26 cellular contexts compared by ENCODE assay signal in genomic region chr18:5643288-5643687, GRCh38.
"Had no signal": no experiment of that assay in that cellular context is flagged by ENCODE, and none has a peak within 500 bp of the region (broad histone marks: within the 10 kb centered on the region; RNA-seq: fewer than 3 reads in every experiment).

No MANE protein-coding gene starts in this region.

- H3K9me3 ChIP-seq: stomach, suprapubic skin, testis, thoracic aorta, thyroid gland, tibial artery, tibial nerve, transverse colon, upper lobe of left lung, upper lobe of right lung, uterus, vagina had no signal

- H3K27me3 ChIP-seq: testis, thyroid gland, tibial artery, tibial nerve, transverse colon, upper lobe of left lung, upper lobe of right lung, uterus, vagina had no signal

- DNase-seq: stimulated activated CD4-positive, alpha-beta T cell treated with anti-CD3 and anti-CD28 coated beads, Interleukin-2, amount 100 ng/mL, for 48 hours; stimulated activated CD4-positive, alpha-beta T cell treated with anti-CD3 and anti-CD28 coated beads, Interleukin-4, amount 100 ng/mL, for 1 hour; stimulated activated CD4-positive, alpha-beta T cell treated with anti-CD3 and anti-CD28 coated beads, Interleukin-4, amount 100 ng/mL, for 24 hours; stimulated activated CD4-positive, alpha-beta T cell treated with anti-CD3 and anti-CD28 coated beads, Interleukin-4, amount 100 ng/mL, for 4 hours; stimulated activated CD8-positive, alpha-beta memory T cell treated with anti-CD3 and anti-CD28 coated beads, Interleukin-4, amount 100 ng/mL, for 48 hours; stimulated activated naive B cell treated with anti-CD40 and anti-IgM and Interleukin-4, amounts not matched to agents 10 μg/mL and 1 μg/mL and 100 μg/mL, for 72 hours; stimulated activated naive CD4-positive, alpha-beta T cell; stimulated activated naive CD4-positive, alpha-beta T cell treated with Interleukin-2 at 50 U/mL for 16 hours; stimulated activated naive CD8-positive, alpha-beta T cell treated with anti-CD3 and anti-CD28 coated beads, Interleukin-15, amount 100 ng/mL, for 72 hours; stimulated activated naive CD8-positive, alpha-beta T cell treated with anti-CD3 and anti-CD28 coated beads, Interleukin-15, Interleukin-2, amounts not matched to agents 100 U/mL and 50 U/mL, for 24 hours; stomach; substantia nigra; testis; thyroid gland; tibial artery; transverse colon; trophoblast cell; upper lobe of left lung; upper lobe of right lung; uterus had no signal

- H3K4me3 ChIP-seq: stomach, suprapubic skin, testis, thoracic aorta, thyroid gland, tibial artery, tibial nerve, transverse colon, upper lobe of left lung, upper lobe of right lung, uterus, vagina had no signal

- H3K4me1 ChIP-seq: stomach, suprapubic skin, testis, thyroid gland, tibial artery, tibial nerve, transverse colon, upper lobe of left lung, upper lobe of right lung, uterus, vagina had no signal

- ATAC-seq: stimulated activated effector memory CD8-positive, alpha-beta T cell treated with anti-CD3 and anti-CD28 coated beads, Interleukin-12 subunit alpha, Interleukin-12 subunit beta, amount 100 ng/mL, for 72 hours; stimulated activated memory B cell treated with anti-CD40 and anti-IgM and Interleukin-4, amounts not matched to agents 10 μg/mL and 1 μg/mL and 100 μg/mL, for 72 hours; stimulated activated naive B cell treated with anti-CD40 and anti-IgM and Interleukin-4, amounts not matched to agents 10 μg/mL and 1 μg/mL and 100 μg/mL, for 72 hours; stimulated activated naive CD8-positive, alpha-beta T cell treated with anti-CD3 and anti-CD28 coated beads, Interleukin-15, amount 100 ng/mL, for 72 hours; stimulated activated naive CD8-positive, alpha-beta T cell treated with anti-CD3 and anti-CD28 coated beads, Interleukin-15, Interleukin-2, amounts not matched to agents 100 U/mL and 50 U/mL, for 24 hours; upper lobe of right lung had no signal

- H3K36me3 ChIP-seq: stomach, suprapubic skin, thoracic aorta, thyroid gland, tibial artery, tibial nerve, transverse colon, upper lobe of left lung, upper lobe of right lung, uterus, vagina had no signal

- H3K27ac ChIP-seq: stomach, suprapubic skin, testis, thoracic aorta, thyroid gland, tibial artery, tibial nerve, transverse colon, upper lobe of left lung, upper lobe of right lung, uterus, vagina had no signal
